In the genomic region with DNA sequence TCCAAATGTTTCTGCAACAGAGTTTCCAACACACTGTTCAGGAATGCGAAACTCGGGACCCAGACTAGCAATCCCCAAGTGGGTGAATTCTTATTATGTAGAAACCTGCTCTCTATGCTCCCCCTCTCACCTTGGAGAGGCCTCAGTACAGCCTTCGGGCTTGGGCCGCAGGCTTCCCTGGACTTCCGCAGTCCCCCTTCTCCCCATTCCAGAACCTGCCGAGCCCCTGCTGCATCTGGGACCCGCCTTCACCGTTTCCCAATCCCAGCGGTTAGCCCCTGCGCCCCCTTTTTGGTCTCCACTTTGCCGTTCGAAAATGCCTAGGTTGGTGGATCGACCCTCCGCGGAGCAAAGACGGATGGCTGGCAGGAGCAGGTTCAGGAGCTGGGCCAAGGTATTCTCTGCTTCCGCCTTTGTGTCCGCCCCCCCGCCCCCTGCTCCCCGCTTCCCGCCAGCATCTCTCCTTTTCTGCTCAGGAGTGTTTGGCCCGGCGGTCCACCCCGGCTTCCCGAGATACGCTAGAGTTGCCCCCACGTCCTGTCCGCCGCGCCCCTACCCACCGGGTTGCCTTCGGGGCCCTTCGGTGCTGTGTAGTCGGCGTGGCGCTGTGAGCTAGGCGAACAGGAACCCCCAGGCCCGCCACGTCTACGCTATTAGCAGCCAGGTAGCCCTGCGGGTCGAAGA, we compare ENCODE assay signal across 12 cellular contexts. TPM values are rescaled to one million over a fixed set of nuclear protein-coding genes. Genes with fewer than 3 reads are reported as not detected.
DNase-seq lines count a peak whose midpoint lies in the region; ATAC-seq and TF ChIP-seq lines count a peak whose summit lies in the region.
"Had no signal": no experiment of that assay in that cellular context is flagged by ENCODE, and none has a peak within 500 bp of the region (broad histone marks: within the 10 kb centered on the region; RNA-seq: fewer than 3 reads in every experiment).

No MANE protein-coding gene starts in this region.

- DNase-seq in ascending aorta (ENCODE audit: low spot score in 2 of 2) (peak in 1 of 2 donors; percentile 64), iris pigment epithelial cell (ENCODE audit: low read depth) (peak; percentile 39), KBM-7 (no peak), kidney glomerular epithelial cell (lab: John Stamatoyannopoulos, UW) (no peak)
- DNase-seq in stimulated activated effector memory CD8-positive, alpha-beta T cell treated with anti-CD3 and anti-CD28 coated beads, Interleukin-12 subunit alpha, Interleukin-12 subunit beta, amount 100 ng/mL, for 72 hours (ENCODE audit: low spot score in 2 of 2) = no peak
- DNase-seq: cerebellar nuclear complex, gastrocnemius medialis, midbrain, NCI-H2227 treated with DMSO at 0.1 percent for 48 hours, RPMI8226 had no signal

- peaks cover 30% of the 10 kb centered on the region for H3K4me1 Mint-ChIP-seq in stimulated activated effector memory CD8-positive, alpha-beta T cell treated with anti-CD3 and anti-CD28 coated beads, Interleukin-12 subunit alpha, Interleukin-12 subunit beta, amount 100 ng/mL, for 72 hours

- H3K9me3 ChIP-seq in HUES48 (ENCODE audit: control insufficient read depth, insufficient read depth, low read length) (no peaks in the 10 kb centered on the region), ascending aorta (no peaks in the 10 kb centered on the region)
- H3K9me3 ChIP-seq: gastrocnemius medialis had no signal

- H3K4me3 ChIP-seq in HUES48 (ENCODE audit: low read depth, low read length) (peak overlapping the region; percentile 29), ascending aorta (peak overlapping the region; percentile 34 to 55)

- no peaks in the 10 kb centered on the region for H3K9me3 Mint-ChIP-seq in stimulated activated effector memory CD8-positive, alpha-beta T cell treated with anti-CD3 and anti-CD28 coated beads, Interleukin-12 subunit alpha, Interleukin-12 subunit beta, amount 100 ng/mL, for 72 hours

- peak overlapping the region; percentile 30 for H3K4me3 Mint-ChIP-seq in stimulated activated effector memory CD8-positive, alpha-beta T cell treated with anti-CD3 and anti-CD28 coated beads, Interleukin-12 subunit alpha, Interleukin-12 subunit beta, amount 100 ng/mL, for 72 hours

- peaks cover 12% of the 10 kb centered on the region for H3K36me3 Mint-ChIP-seq in stimulated activated effector memory CD8-positive, alpha-beta T cell treated with anti-CD3 and anti-CD28 coated beads, Interleukin-12 subunit alpha, Interleukin-12 subunit beta, amount 100 ng/mL, for 72 hours

- H3K27ac ChIP-seq in HUES48 (ENCODE audit: low read depth, low read length) (no peak overlapping the region), ascending aorta (peak overlapping the region; percentile 96 to 97)

- no peak overlapping the region for H3K27ac Mint-ChIP-seq in stimulated activated effector memory CD8-positive, alpha-beta T cell treated with anti-CD3 and anti-CD28 coated beads, Interleukin-12 subunit alpha, Interleukin-12 subunit beta, amount 100 ng/mL, for 72 hours

- H3K4me1 ChIP-seq in HUES48 (ENCODE audit: control insufficient read depth, insufficient read depth, low read length) (peaks cover 49% of the 10 kb centered on the region), ascending aorta (peaks cover 0 to 18% of the 10 kb centered on the region in 2 donors)

- no peak for ATAC-seq in stimulated activated effector memory CD8-positive, alpha-beta T cell treated with anti-CD3 and anti-CD28 coated beads, Interleukin-12 subunit alpha, Interleukin-12 subunit beta, amount 100 ng/mL, for 72 hours
- no peak for ATAC-seq in HG02678 (IDR thresholded peaks at IDR 0.05; ENCODE audit: unreplicated experiment)
- ATAC-seq: gastrocnemius medialis had no signal

- H3K9ac ChIP-seq in HUES48 (ENCODE audit: low read depth, low read length) = no peak overlapping the region

- H3K36me3 ChIP-seq in HUES48 (ENCODE audit: control insufficient read depth, insufficient read depth, low read length) (no peaks in the 10 kb centered on the region), ascending aorta (no peaks in the 10 kb centered on the region)
- H3K36me3 ChIP-seq: gastrocnemius medialis had no signal

- in situ Hi-C loops in KBM-7 (cut with MboI; ENCODE audit: low pct_unique_long_range_greater_than_20kb, low sequenced_read_pairs) = no loop called here

- TF ChIP-seq CTCF in ascending aorta (IDR thresholded peaks at IDR 0.05) = no peak

- intact Hi-C loops in ascending aorta (cut with DNase I) = no loop called here

- peaks cover 100% of the 10 kb centered on the region for H3K27me3 ChIP-seq in HUES48 (ENCODE audit: control insufficient read depth, insufficient read depth, low read length)
- H3K27me3 ChIP-seq in ascending aorta = no peaks in the 10 kb centered on the region

RNA-seq across cellular contexts. Expression of a gene that starts 11.5 kb away (rescaled TPM):
- total RNA-seq in ascending aorta = 6.0 TPM
